Comparison of ENCODE assay signal across 8 cellular contexts in genomic region chr13:30114586-30115256, GRCh38.
DNase-seq lines count a peak whose midpoint lies in the region; ATAC-seq, FAIRE-seq and TF ChIP-seq lines count a peak whose summit lies in the region.

No MANE protein-coding gene starts in this region.

- DNase-seq in CD4-positive, CD25-positive, alpha-beta regulatory T cell: peak; percentile 82 to 92 (median 90)
- DNase-seq in NCI-H82 (lab: John Stamatoyannopoulos, UW): peak; percentile 96
- DNase-seq in activated CD8-positive, alpha-beta memory T cell treated with anti-CD3 and anti-CD28 coated beads for 24 hours: peak; percentile 98
- peak; percentile 80 to 99 for DNase-seq in H1 (ENCODE audit: low read depth in 1 of 2, low spot score in 2 of 2)
- peak; percentile 96 for DNase-seq in mesenteric fat pad (ENCODE audit: low spot score)
- DNase-seq in stimulated activated CD8-positive, alpha-beta memory T cell treated with anti-CD3 and anti-CD28 coated beads, Interleukin-15, amount 100 ng/mL, for 24 hours (ENCODE audit: low read depth): peak; percentile 90

- H3K56ac ChIP-seq in H1 (replicated peaks; ENCODE audit: insufficient read length, low read depth, low read length): no peak overlapping the region

- H4K91ac ChIP-seq in H1 (replicated peaks; ENCODE audit: insufficient read length, low read length): no peak overlapping the region

- no peaks in the 10 kb centered on the region for H3K79me1 ChIP-seq in H1 (ENCODE audit: low read depth, low read length)

- H2BK120ac ChIP-seq in H1 (replicated peaks; ENCODE audit: low read depth, low read length): no peak overlapping the region

- TF ChIP-seq CTCF in H1 (IDR thresholded peaks at IDR 0.05; ENCODE audit: control extremely low read depth in 1 of 3, insufficient read depth in 1 of 3, low read depth in 1 of 3, low read length in 3 of 3): peak; percentile 71 to 94 (median 88)

- no peak overlapping the region for H3K18ac ChIP-seq in H1 (ENCODE audit: extremely low read depth, low read length)

- peak overlapping the region in 3 of 4 experiments; percentile 63 to 80 (median 70); a peak in 5 of 7 replicates for H3K9ac ChIP-seq in H1 (replicated peaks in 1 of 4; ENCODE audit: extremely low read depth in 1 of 4, low read depth in 3 of 4, low read length in 3 of 4)

- no peak overlapping the region for H2BK15ac ChIP-seq in H1 (ENCODE audit: low read length)

- CTCF ChIA-PET in H1 (lab: Charles Lee; ENCODE audit: partially characterized antibody): interaction anchor here (0.7 to 5.6 kb wide), 29 partner anchors 9 to 641 kb away, joined by 3 to 44 read pairs (median 5); no protein-coding TSS in a partner anchor

- no peaks in the 10 kb centered on the region for H3K36me3 ChIP-seq in CD4-positive, CD25-positive, alpha-beta regulatory T cell (ENCODE audit: control insufficient read depth, insufficient read depth, low read length)
- no peaks in the 10 kb centered on the region for H3K36me3 ChIP-seq in H1 (ENCODE audit: control insufficient read depth in 2 of 4, insufficient read depth in 4 of 4, low read length in 3 of 4)

- no peaks in the 10 kb centered on the region; the same call in 1 of the 2 replicates for H3K23me2 ChIP-seq in H1 (ENCODE audit: low read depth, low read length)

- FAIRE-seq in H1 (lab: Jason Lieb, UNC): no peak

- H3K27ac Mint-ChIP-seq in CD4-positive, CD25-positive, alpha-beta regulatory T cell: peak overlapping the region in 2 of 3 donors; percentile 73 to 84

- H4K5ac ChIP-seq in H1 (ENCODE audit: insufficient read length, low read depth, low read length): no peak overlapping the region

- no peaks in the 10 kb centered on the region for H3K79me2 ChIP-seq in H1 (ENCODE audit: control insufficient read depth in 1 of 2, insufficient read depth in 2 of 2, low read length in 2 of 2)

- no peak for TF ChIP-seq EP300 in H1 (IDR thresholded peaks at IDR 0.05; ENCODE audit: borderline replicate concordance in 1 of 2, low read depth in 2 of 2, low read length in 2 of 2)

- H3K4me3 Mint-ChIP-seq in CD4-positive, CD25-positive, alpha-beta regulatory T cell: peak overlapping the region; percentile 85 to 94 (median 87)

- H3K4ac ChIP-seq in H1 (replicated peaks; ENCODE audit: insufficient read length, low read depth, low read length): no peak overlapping the region

- H4K20me1 ChIP-seq in H1 (replicated peaks in 1 of 2; ENCODE audit: control insufficient read depth in 1 of 2, insufficient read depth in 2 of 2, low read length in 2 of 2): no peaks in the 10 kb centered on the region

- H3K4me2 ChIP-seq in H1 (ENCODE audit: insufficient read depth in 1 of 2, low read depth in 2 of 2, low read length in 2 of 2): peak overlapping the region; percentile 47 to 72

- H3K4me1 ChIP-seq in CD4-positive, CD25-positive, alpha-beta regulatory T cell (ENCODE audit: control insufficient read depth, insufficient read depth, low read length, poor library complexity, severe bottlenecking): peaks cover 27% of the 10 kb centered on the region
- peaks cover 0 to 13% (median 1%) of the 10 kb centered on the region in 4 experiments; a peak in 3 of 7 replicates for H3K4me1 ChIP-seq in H1 (replicated peaks in 1 of 4; ENCODE audit: control insufficient read depth in 3 of 4, insufficient read depth in 4 of 4, low read length in 3 of 4)

- TF ChIP-seq POLR2A in H1 (IDR thresholded peaks at IDR 0.05; ENCODE audit: control extremely low read depth in 1 of 2, low read depth in 2 of 2, low read length in 2 of 2): peak in 1 of 2 experiments; percentile 73; a peak in 2 of 3 replicates

- TF ChIP-seq RAD21 in H1 (IDR thresholded peaks at IDR 0.05 in 1 of 2, conservative IDR thresholded peaks at IDR 0.05 in 1 of 2; ENCODE audit: low read depth in 2 of 2, low read length in 2 of 2): peak; percentile 83 to 91

- H3K27ac ChIP-seq in CD4-positive, CD25-positive, alpha-beta regulatory T cell (ENCODE audit: insufficient read depth, low read length, poor library complexity, severe bottlenecking): no peak overlapping the region
- H3K27ac ChIP-seq in H1 (ENCODE audit: low read depth, low read length): 0 out of 2 replicates have a peak overlapping the region, but pooled peaks have one; percentile 25

- no peak overlapping the region for H2BK20ac ChIP-seq in H1 (ENCODE audit: low read length)

- peak overlapping the region; percentile 76; the same call in 1 of the 2 replicates for H4K8ac ChIP-seq in H1 (ENCODE audit: extremely low read depth, insufficient read depth, low read length)

- peaks cover 8% of the 10 kb centered on the region for H3K27me3 Mint-ChIP-seq in CD4-positive, CD25-positive, alpha-beta regulatory T cell

- H3K4me1 Mint-ChIP-seq in CD4-positive, CD25-positive, alpha-beta regulatory T cell: peaks cover 17 to 41% (median 26%) of the 10 kb centered on the region in 4 donors

- no peaks in the 10 kb centered on the region for H3K9me3 Mint-ChIP-seq in CD4-positive, CD25-positive, alpha-beta regulatory T cell

- WGBS in H1 (ENCODE audit: extremely low coverage in 1 of 2, insufficient coverage in 1 of 2, insufficient read length in 1 of 2, insufficient replicate concordance in 2 of 2, low coverage in 1 of 2, low lambda C conversion rate in 2 of 2, missing lambda C conversion rate in 1 of 2), 2 experiments: 1% methylated on average over 46 of the region's 67 CpGs; no CpG with 5 or more reads in 1 of the 2 experiments

- no peaks in the 10 kb centered on the region for H3K27me3 ChIP-seq in CD4-positive, CD25-positive, alpha-beta regulatory T cell (ENCODE audit: control insufficient read depth, insufficient read depth, low read length)
- H3K27me3 ChIP-seq in H1 (replicated peaks in 1 of 4; ENCODE audit: control insufficient read depth in 3 of 4, extremely low read depth in 1 of 4, insufficient read depth in 3 of 4, low read length in 3 of 4): peaks cover 0 to 9% (median 3%) of the 10 kb centered on the region in 4 experiments; a peak in 4 of 7 replicates

- 0 out of 2 replicates have a peak overlapping the region, but pooled peaks have one; percentile 35 for H2BK5ac ChIP-seq in H1 (ENCODE audit: low read depth, low read length)

- H2AFZ ChIP-seq in H1 (ENCODE audit: low read length): peak overlapping the region; percentile 11; the same call in 1 of the 2 replicates

- H2BK12ac ChIP-seq in H1 (ENCODE audit: low read depth, low read length): no peak overlapping the region

- no peak overlapping the region for H3K14ac ChIP-seq in H1 (ENCODE audit: insufficient read length)

- peak overlapping the region; percentile 58 for H3K4me3 ChIP-seq in CD4-positive, CD25-positive, alpha-beta regulatory T cell (ENCODE audit: low read depth, low read length)
- H3K4me3 ChIP-seq in H1 (ENCODE audit: extremely low read depth in 1 of 4, insufficient read depth in 2 of 4, low read depth in 3 of 4, low read length in 4 of 4): peak overlapping the region; percentile 42 to 58 (median 54)

- H3K23ac ChIP-seq in H1 (ENCODE audit: insufficient read length): no peak overlapping the region

- ATAC-seq in CD4-positive, CD25-positive, alpha-beta regulatory T cell (ENCODE audit: low read depth in 2 of 2): peak; percentile 94 to 96
- peak; percentile 86 for ATAC-seq in GM19351 (IDR thresholded peaks at IDR 0.05; ENCODE audit: unreplicated experiment)
- ATAC-seq in HG03521 (IDR thresholded peaks at IDR 0.05; ENCODE audit: unreplicated experiment): peak; percentile 87

- H3K36me3 Mint-ChIP-seq in CD4-positive, CD25-positive, alpha-beta regulatory T cell: no peaks in the 10 kb centered on the region

- no peak overlapping the region for H2AK5ac ChIP-seq in H1 (ENCODE audit: low read depth, low read length)

- H3K9me3 ChIP-seq in CD4-positive, CD25-positive, alpha-beta regulatory T cell (ENCODE audit: control insufficient read depth in 2 of 2, low read length in 2 of 2): no peaks in the 10 kb centered on the region
- H3K9me3 ChIP-seq in H1 (ENCODE audit: insufficient read depth in 2 of 2, low read depth in 1 of 2, low read length in 1 of 2): no peaks in the 10 kb centered on the region

- POLR2A ChIA-PET in H1 (lab: Charles Lee; ENCODE audit: partially characterized antibody): interaction anchor here (1.4 kb wide), 1 partner anchor 345 kb away, joined by 4 read pairs; no protein-coding TSS in a partner anchor

TF ChIP-seq in H1, 55 proteins besides CTCF, POLR2A, EP300 and RAD21 (continues in another document):
- TF ChIP-seq PHF8 (conservative IDR thresholded peaks at IDR 0.05; ENCODE audit: low read depth, low read length): peak; percentile 77
- TF ChIP-seq MAFK (IDR thresholded peaks at IDR 0.05; ENCODE audit: low read depth, low read length): no peak
- no peak for TF ChIP-seq ATF2 (IDR thresholded peaks at IDR 0.05; ENCODE audit: low read length)
- no peak for TF ChIP-seq SUZ12 (IDR thresholded peaks at IDR 0.05; ENCODE audit: low read length)
- no peak for TF ChIP-seq HDAC6 (IDR thresholded peaks at IDR 0.05; ENCODE audit: low read depth, low read length)
- no peak for TF ChIP-seq POU5F1 (IDR thresholded peaks at IDR 0.05; ENCODE audit: low read depth, low read length)
- TF ChIP-seq USF2 (IDR thresholded peaks at IDR 0.05; ENCODE audit: low read length): no peak
- no peak for TF ChIP-seq SIRT6 (IDR thresholded peaks at IDR 0.05; ENCODE audit: low read length)
- TF ChIP-seq SIN3A (conservative IDR thresholded peaks at IDR 0.05 in 1 of 2, IDR thresholded peaks at IDR 0.05 in 1 of 2; ENCODE audit: low read depth in 1 of 2, low read length in 2 of 2): 0 out of 4 replicates have a peak, but pooled peaks of 1 of the 2 experiments have one; percentile 40
- no peak for TF ChIP-seq SP1 (IDR thresholded peaks at IDR 0.05; ENCODE audit: low read depth, low read length)
- no peak for TF ChIP-seq RXRA (IDR thresholded peaks at IDR 0.05; ENCODE audit: insufficient read depth, low read depth, low read length)
- TF ChIP-seq SP2 (IDR thresholded peaks at IDR 0.05; ENCODE audit: low read length): no peak
